8 cellular contexts compared by ENCODE assay signal in genomic region chr5:141636106-141636412, GRCh38. TPM values are rescaled to one million over a fixed set of nuclear protein-coding genes. Genes with fewer than 3 reads are reported as not detected.
DNase-seq lines count a peak whose midpoint lies in the region; ATAC-seq, FAIRE-seq and TF ChIP-seq lines count a peak whose summit lies in the region.

No MANE protein-coding gene starts in this region.

- TF ChIP-seq CTCF in A549 (IDR thresholded peaks at IDR 0.05), result no peak

- CTCF ChIA-PET in A549 (lab: Yijun Ruan, JAX), result interaction anchor here (0.9 to 11.9 kb wide), 8 partner anchors 12 to 1063 kb away, joined by 3 to 170 read pairs (median 6); partner anchors contain the start of gene DIAPH1

- H3K4me1 ChIP-seq in A549 (peaks cover 17% of the 10 kb centered on the region), HUES64 (ENCODE audit: insufficient read depth, low read length) (peaks cover 3% of the 10 kb centered on the region), mucosa of rectum (ENCODE audit: control insufficient read depth in 2 of 2, insufficient read depth in 2 of 2, low read length in 2 of 2) (peaks cover 14 to 19% of the 10 kb centered on the region in 2 donors)

- peak in 1 of 2 experiments; percentile 5; a peak in 1 of 6 replicates for ATAC-seq in A549

- H3K27ac ChIP-seq in A549 (peak overlapping the region; percentile 85 to 92), HUES64 (ENCODE audit: low read depth, low read length) (peak overlapping the region; percentile 85; the same call in 1 of the 2 replicates), mucosa of rectum (ENCODE audit: low read depth in 2 of 2, low read length in 2 of 2) (peak overlapping the region; percentile 64 to 76)

- TF ChIP-seq EP300 in A549 (IDR thresholded peaks at IDR 0.05), result no peak

- FAIRE-seq in A549 (lab: Jason Lieb, UNC), result no peak

- H3K36me3 ChIP-seq in HUES64 (ENCODE audit: insufficient read depth, low read length), result peaks cover 29% of the 10 kb centered on the region
- peaks cover 5 to 10% of the 10 kb centered on the region in 2 donors for H3K36me3 ChIP-seq in mucosa of rectum (ENCODE audit: control insufficient read depth in 2 of 2, insufficient read depth in 2 of 2, low read length in 2 of 2)

- peak overlapping the region; percentile 93 for H3K4me2 ChIP-seq in A549

- no peak for TF ChIP-seq RAD21 in A549 (conservative IDR thresholded peaks at IDR 0.05 in 1 of 2, IDR thresholded peaks at IDR 0.05 in 1 of 2)

- H3K27me3 ChIP-seq in HUES64 (ENCODE audit: insufficient read depth, low read length), result peaks cover 7% of the 10 kb centered on the region; the same call in 1 of the 2 replicates
- H3K27me3 ChIP-seq in mucosa of rectum (ENCODE audit: control insufficient read depth in 2 of 2, insufficient read depth in 2 of 2, low read length in 2 of 2), result no peaks in the 10 kb centered on the region

- no peak for TF ChIP-seq POLR2A in A549 (IDR thresholded peaks at IDR 0.05; ENCODE audit: low read length)

- DNase-seq in A549 (ENCODE audit: low read depth in 1 of 2, low spot score in 1 of 2) (no peak), NCI-H748 (lab: John Stamatoyannopoulos, UW; ENCODE audit: unreplicated experiment) (no peak), SIG-M5 (lab: John Stamatoyannopoulos, UW) (no peak), NCI-H82 treated with DMSO at 0.1 percent for 48 hours (lab: John Stamatoyannopoulos, UW; ENCODE audit: unreplicated experiment) (no peak), occipital lobe (lab: John Stamatoyannopoulos, UW) (no peak)
- DNase-seq in central memory CD4-positive, alpha-beta T cell, result peak; percentile 15

- peak overlapping the region; percentile 91 for H3K9ac ChIP-seq in HUES64 (ENCODE audit: low read depth, low read length)
- H3K9ac ChIP-seq in mucosa of rectum (ENCODE audit: low read depth in 1 of 2, low read length in 2 of 2), result peak overlapping the region; percentile 72 to 97

- peak overlapping the region; percentile 83 for H3K4me3 ChIP-seq in A549
- H3K4me3 ChIP-seq in HUES64 (ENCODE audit: low read length), result peak overlapping the region; percentile 99
- peak overlapping the region; percentile 83 to 97 for H3K4me3 ChIP-seq in mucosa of rectum (ENCODE audit: low read length in 2 of 2)

- no peaks in the 10 kb centered on the region for H3K9me3 ChIP-seq in A549
- no peaks in the 10 kb centered on the region for H3K9me3 ChIP-seq in HUES64 (ENCODE audit: insufficient read depth, low read depth, low read length)
- no peaks in the 10 kb centered on the region for H3K9me3 ChIP-seq in mucosa of rectum (ENCODE audit: control insufficient read depth in 2 of 2, low read length in 2 of 2)

- POLR2A ChIA-PET in A549 (lab: Yijun Ruan, JAX), result interaction anchor here (1.3 to 3.0 kb wide), 5 partner anchors 10 to 689 kb away, joined by 3 to 33 read pairs (median 14); partner anchors contain the start of genes DIAPH1, FCHSD1 and SPRY4

- WGBS in A549 (ENCODE audit: missing lambda C conversion rate), result 2% methylated on average over 4 of the region's 4 CpGs
- 9% methylated on average over 4 of the region's 4 CpGs for WGBS in HUES64

TF ChIP-seq in A549, 52 proteins besides CTCF, POLR2A, EP300 and RAD21:
- TF ChIP-seq HOXB13 (CRISPR knock-in tag; IDR thresholded peaks at IDR 0.05; ENCODE audit: low read depth) (no peak), SREBF2 (IDR thresholded peaks at IDR 0.05) (no peak), ATOH8 (CRISPR knock-in tag; IDR thresholded peaks at IDR 0.05; ENCODE audit: low read depth) (no peak), ZNF302 (CRISPR knock-in tag; IDR thresholded peaks at IDR 0.05) (no peak), JUN (IDR thresholded peaks at IDR 0.05) (no peak), USF2 (IDR thresholded peaks at IDR 0.05) (no peak), RARB (CRISPR knock-in tag; IDR thresholded peaks at IDR 0.05) (no peak), MAZ (IDR thresholded peaks at IDR 0.05; ENCODE audit: borderline replicate concordance, low read depth, low read length) (no peak), KDM5A (IDR thresholded peaks at IDR 0.05) (no peak), SMC3 (IDR thresholded peaks at IDR 0.05) (no peak), NFE2L2 (conservative IDR thresholded peaks at IDR 0.05; ENCODE audit: low read length) (no peak), FOXS1 (CRISPR knock-in tag; IDR thresholded peaks at IDR 0.05) (no peak), KDM1A (IDR thresholded peaks at IDR 0.05; ENCODE audit: low read depth) (no peak), HOXB5 (CRISPR knock-in tag; IDR thresholded peaks at IDR 0.05) (no peak), GATA3 (IDR thresholded peaks at IDR 0.05; ENCODE audit: borderline replicate concordance) (no peak)

RNA-seq across cellular contexts. Expression of gene HDAC3, which starts 0.6 kb away (rescaled TPM):
- polyA plus RNA-seq in A549 (2011; rRNA removed) (67.3 and 80.0 TPM in 2 replicates), A549 (2017; fragmentation: RNase III; extraction: RNeasy Plus Mini Kit Qiagen cat#74134 plus additional on column Dnase treatment) (51.1 to 56.9 TPM (median 51.7 TPM) in 3 replicates)
- polyA plus RNA-seq in A549 (2012; cell fraction: cytosol; rRNA removed), result 69.5 and 84.1 TPM in 2 replicates
- polyA plus RNA-seq in A549 (2012; cell fraction: nucleus; rRNA removed), result 82.2 and 128 TPM in 2 replicates
- polyA minus RNA-seq in A549 (2011; rRNA and poly(A)+ RNA removed), result 67.7 and 68.1 TPM in 2 replicates
- polyA plus RNA-seq in HUES64 (2013, experiment 1 of 2), result 92.1 TPM
- polyA plus RNA-seq in HUES64 (2013, experiment 2 of 2), result 81.0 TPM
- total RNA-seq in occipital lobe, result 46.5 TPM

RNA-seq across cellular contexts. Expression of gene RELL2, which starts 0.7 kb away (rescaled TPM):
- 2.8 and 3.6 TPM in 2 replicates for polyA plus RNA-seq in A549 (2011; rRNA removed)
- 4.7 and 4.9 TPM in 2 replicates for polyA plus RNA-seq in A549 (2012; cell fraction: cytosol; rRNA removed)
- polyA plus RNA-seq in A549 (2012; cell fraction: nucleus; rRNA removed), result 16.1 and 20.1 TPM in 2 replicates
- 5.0 to 6.5 TPM (median 6.5 TPM) in 3 replicates for polyA plus RNA-seq in A549 (2017; fragmentation: RNase III; extraction: RNeasy Plus Mini Kit Qiagen cat#74134 plus additional on column Dnase treatment)
- polyA minus RNA-seq in A549 (2011; rRNA and poly(A)+ RNA removed), result 1.9 and 2.5 TPM in 2 replicates
- polyA plus RNA-seq in HUES64 (2013, experiment 1 of 2), result 10.3 TPM
- polyA plus RNA-seq in HUES64 (2013, experiment 2 of 2), result 9.7 TPM
- 8.4 TPM for total RNA-seq in occipital lobe

RNA-seq across cellular contexts. Expression of gene FCHSD1, which starts 15.2 kb away (rescaled TPM):
- polyA plus RNA-seq in A549 (2011; rRNA removed) (11.0 and 12.2 TPM in 2 replicates), A549 (2017; fragmentation: RNase III; extraction: RNeasy Plus Mini Kit Qiagen cat#74134 plus additional on column Dnase treatment) (10.1 to 14.5 TPM (median 14.0 TPM) in 3 replicates)
- 9.2 and 9.7 TPM in 2 replicates for polyA plus RNA-seq in A549 (2012; cell fraction: cytosol; rRNA removed)
- polyA plus RNA-seq in A549 (2012; cell fraction: nucleus; rRNA removed), result 87.6 and 92.1 TPM in 2 replicates
- 6.9 and 12.2 TPM in 2 replicates for polyA minus RNA-seq in A549 (2011; rRNA and poly(A)+ RNA removed)
- 11.5 TPM for polyA plus RNA-seq in HUES64 (2013, experiment 1 of 2)
- polyA plus RNA-seq in HUES64 (2013, experiment 2 of 2), result 12.6 TPM
- total RNA-seq in occipital lobe, result 3.0 TPM

RNA-seq across cellular contexts. Expression of gene DIAPH1, which starts 17.3 kb away (rescaled TPM):
- polyA plus RNA-seq in A549 (2011; rRNA removed), result 53.4 and 82.2 TPM in 2 replicates
- polyA plus RNA-seq in A549 (2012; cell fraction: cytosol; rRNA removed), result 27.8 and 37.6 TPM in 2 replicates
- polyA plus RNA-seq in A549 (2012; cell fraction: nucleus; rRNA removed), result 183 and 188 TPM in 2 replicates
- polyA plus RNA-seq in A549 (2017; fragmentation: RNase III; extraction: RNeasy Plus Mini Kit Qiagen cat#74134 plus additional on column Dnase treatment), result 57.4 to 59.8 TPM (median 59.4 TPM) in 3 replicates
- polyA minus RNA-seq in A549 (2011; rRNA and poly(A)+ RNA removed), result 157 and 182 TPM in 2 replicates
- 54.8 TPM for polyA plus RNA-seq in HUES64 (2013, experiment 1 of 2)
- polyA plus RNA-seq in HUES64 (2013, experiment 2 of 2), result 55.0 TPM
- 18.4 TPM for total RNA-seq in occipital lobe

RNA-seq across cellular contexts. Expression of gene ARAP3, which starts 46.0 kb away (rescaled TPM):
- polyA plus RNA-seq in A549 (2011; rRNA removed) (3.0 and 4.5 TPM in 2 replicates), A549 (2017; fragmentation: RNase III; extraction: RNeasy Plus Mini Kit Qiagen cat#74134 plus additional on column Dnase treatment) (5.1 to 6.9 TPM (median 6.6 TPM) in 3 replicates)
- polyA plus RNA-seq in A549 (2012; cell fraction: cytosol; rRNA removed), result 3.6 and 4.3 TPM in 2 replicates
- polyA plus RNA-seq in A549 (2012; cell fraction: nucleus; rRNA removed), result 16.2 and 16.7 TPM in 2 replicates
- 6.8 and 8.2 TPM in 2 replicates for polyA minus RNA-seq in A549 (2011; rRNA and poly(A)+ RNA removed)
- polyA plus RNA-seq in HUES64 (2013, experiment 1 of 2), result 23.3 TPM
- polyA plus RNA-seq in HUES64 (2013, experiment 2 of 2), result 28.6 TPM
- total RNA-seq in occipital lobe, result 3.3 TPM
